Comparison of ENCODE assay signal across 2 cellular contexts in genomic region chr2:64988420-64989125, GRCh38.
TF ChIP-seq lines count a peak whose summit lies in the region.

No MANE protein-coding gene starts in this region.

TF ChIP-seq in HEK293, 187 proteins besides CTCF, POLR2A, EP300 and RAD21 (continued from another document):
- TF ChIP-seq KLF17 (tag by site-specific recombination; IDR thresholded peaks at IDR 0.05) (no peak), ATF2 (tag by site-specific recombination; IDR thresholded peaks at IDR 0.05; ENCODE audit: low read depth) (no peak), ZNF324 (tag by site-specific recombination; IDR thresholded peaks at IDR 0.05) (0 out of 2 replicates have a peak, but pooled peaks have one; percentile 9), SP7 (tag by site-specific recombination; IDR thresholded peaks at IDR 0.05) (peak; percentile 29; the same call in 1 of the 2 replicates), ZNF311 (tag by site-specific recombination; IDR thresholded peaks at IDR 0.05; ENCODE audit: borderline replicate concordance) (no peak), ZBTB48 (tag by site-specific recombination; IDR thresholded peaks at IDR 0.05) (peak; percentile 75)

TF ChIP-seq in K562, 482 proteins besides CTCF, POLR2A, EP300 and RAD21 (continued from another document and continues in another):
- TF ChIP-seq UBTF (IDR thresholded peaks at IDR 0.05; ENCODE audit: borderline replicate concordance in 1 of 2, low read depth in 2 of 2, low read length in 2 of 2) (peak; percentile 74 to 79; a peak in 3 of 4 replicates), JUN (IDR thresholded peaks at IDR 0.05; ENCODE audit: borderline replicate concordance, low read depth, low read length) (no peak), JUN (CRISPR knock-in tag; IDR thresholded peaks at IDR 0.05; ENCODE audit: borderline replicate concordance) (peak; percentile 74; the same call in 1 of the 2 replicates), IRF9 (tag; IDR thresholded peaks at IDR 0.05) (no peak), ZNF830 (CRISPR knock-in tag; IDR thresholded peaks at IDR 0.05) (peak; percentile 79; the same call in 1 of the 2 replicates), MNT (conservative IDR thresholded peaks at IDR 0.05) (peak; percentile 56 to 60; a peak in 3 of 4 replicates), TAF7 (tag; IDR thresholded peaks at IDR 0.05) (no peak), EP400 (IDR thresholded peaks at IDR 0.05) (peak; percentile 83), ZBTB9 (CRISPR knock-in tag; IDR thresholded peaks at IDR 0.05) (0 out of 2 replicates have a peak, but pooled peaks have one; percentile 35), HMGXB4 (CRISPR knock-in tag; IDR thresholded peaks at IDR 0.05) (peak; percentile 81; the same call in 1 of the 2 replicates), PML (IDR thresholded peaks at IDR 0.05; ENCODE audit: low read length) (0 out of 2 replicates have a peak, but pooled peaks have one; percentile 16), CBFA2T3 (IDR thresholded peaks at IDR 0.05) (no peak), PRPF4 (IDR thresholded peaks at IDR 0.05; ENCODE audit: insufficient read depth, low read depth, low read length, poor library complexity, severe bottlenecking) (peak; percentile 9), L3MBTL2 (IDR thresholded peaks at IDR 0.05) (peak; percentile 59), ARID4B (CRISPR knock-in tag; IDR thresholded peaks at IDR 0.05) (peak; percentile 64), FOXM1 (IDR thresholded peaks at IDR 0.05; ENCODE audit: low read depth) (no peak), FOXM1 (CRISPR knock-in tag; IDR thresholded peaks at IDR 0.05; ENCODE audit: low read depth) (0 out of 2 replicates have a peak, but pooled peaks have one; percentile 62), JUND (IDR thresholded peaks at IDR 0.05; ENCODE audit: borderline replicate concordance, low read depth, low read length) (peak; percentile 26; the same call in 1 of the 2 replicates), JUND (tag; IDR thresholded peaks at IDR 0.05; ENCODE audit: borderline replicate concordance, low read depth, low read length) (no peak), TARDBP (IDR thresholded peaks at IDR 0.05) (no peak; the same call in 1 of the 2 replicates), PATZ1 (CRISPR knock-in tag; IDR thresholded peaks at IDR 0.05; ENCODE audit: borderline replicate concordance) (0 out of 2 replicates have a peak, but pooled peaks have one; percentile 26), CTBP1 (IDR thresholded peaks at IDR 0.05; ENCODE audit: borderline replicate concordance) (peak; percentile 59; the same call in 1 of the 2 replicates), YY1 (IDR thresholded peaks at IDR 0.05; ENCODE audit: borderline replicate concordance in 1 of 3, control insufficient read depth in 1 of 3, extremely low read depth in 1 of 3, insufficient read depth in 3 of 3, insufficient read length in 1 of 3, insufficient replicate concordance in 2 of 3, low read depth in 1 of 3, low read length in 2 of 3) (peak in 1 of 3 experiments; percentile 28), CHD1 (IDR thresholded peaks at IDR 0.05; ENCODE audit: low read length) (peak; percentile 67), ZBTB11 (CRISPR knock-in tag; IDR thresholded peaks at IDR 0.05) (peak in 1 of 3 experiments; percentile 60; a peak in 2 of 6 replicates), SP2 (IDR thresholded peaks at IDR 0.05; ENCODE audit: extremely low read depth, low read depth, low read length, poor library complexity, severe bottlenecking) (no peak), ZNF431 (CRISPR knock-in tag; IDR thresholded peaks at IDR 0.05) (peak; percentile 51; the same call in 1 of the 2 replicates), ATF3 (IDR thresholded peaks at IDR 0.05) (no peak), ATF3 (CRISPR knock-in tag; conservative IDR thresholded peaks at IDR 0.05) (0 out of 2 replicates have a peak, but pooled peaks have one; percentile 20), ZNF311 (CRISPR knock-in tag; IDR thresholded peaks at IDR 0.05) (no peak), HNRNPLL (IDR thresholded peaks at IDR 0.05; ENCODE audit: low read depth, low read length, poor library complexity, severe bottlenecking) (peak; percentile 21), HNRNPL (IDR thresholded peaks at IDR 0.05; ENCODE audit: low read depth, low read length) (peak; percentile 71; the same call in 1 of the 2 replicates), ZNF143 (CRISPR knock-in tag; IDR thresholded peaks at IDR 0.05) (peak; percentile 53; the same call in 1 of the 2 replicates)
